18 cellular contexts compared by ENCODE assay signal in the genomic region with DNA sequence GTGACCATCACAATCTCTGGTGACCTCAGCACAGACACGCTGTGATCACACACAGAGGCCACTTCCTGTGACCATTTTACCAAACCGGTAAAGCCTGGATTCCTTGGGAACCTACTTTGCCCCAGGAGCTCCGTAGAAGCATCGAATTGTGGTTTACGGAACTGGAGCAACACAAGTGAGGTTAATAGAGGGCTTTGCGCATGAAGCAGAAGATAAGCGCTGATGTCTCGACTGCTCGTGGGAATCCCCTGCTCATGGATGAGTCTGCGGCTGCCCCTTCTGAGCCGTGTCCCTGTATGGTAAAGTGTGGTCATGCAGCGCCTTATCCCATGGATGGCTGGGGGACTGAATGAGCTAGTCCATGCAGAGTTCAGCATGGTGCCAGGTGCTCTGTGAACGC. TPM values are rescaled to one million over a fixed set of nuclear protein-coding genes. Genes with fewer than 3 reads are reported as not detected.
DNase-seq lines count a peak whose midpoint lies in the region; ATAC-seq and TF ChIP-seq lines count a peak whose summit lies in the region.
"Had no signal": no experiment of that assay in that cellular context is flagged by ENCODE, and none has a peak within 500 bp of the region (broad histone marks: within the 10 kb centered on the region; RNA-seq: fewer than 3 reads in every experiment).

No MANE protein-coding gene starts in this region.

- H2AFZ ChIP-seq in neural progenitor cell (replicated peaks): no peak overlapping the region

- DNase-seq in Right ventricle myocardium inferior (ENCODE audit: missing footprints) (peak; percentile 54), left ventricle myocardium inferior (no peak), ascending aorta (ENCODE audit: low spot score in 2 of 2) (peak in 1 of 2 donors; percentile 24), neural progenitor cell (ENCODE audit: low spot score) (no peak), type B pancreatic cell (ENCODE audit: extremely low spot score, unreplicated experiment) (peak; percentile 52), NOMO-1 (lab: John Stamatoyannopoulos, UW; ENCODE audit: unreplicated experiment in 2 of 2) (no peak)
- DNase-seq: GF-D8, GOT3, HFFc6, Karpas-422, MG63, NCI-H1092, NCI-H146, NCI-H2081, NCI-H748 treated with DMSO at 0.1 percent for 48 hours, PC-3 had no signal

- H3K27ac ChIP-seq in left ventricle myocardium inferior (replicated peaks) (no peak overlapping the region), ascending aorta (peak overlapping the region; percentile 98 to 99), neural progenitor cell (no peak overlapping the region)
- H3K27ac ChIP-seq: C4-2B had no signal

- no peaks in the 10 kb centered on the region for H3K79me2 ChIP-seq in neural progenitor cell (ENCODE audit: low read depth)

- H3K9me3 ChIP-seq in left ventricle myocardium inferior (replicated peaks): no peaks in the 10 kb centered on the region
- no peaks in the 10 kb centered on the region for H3K9me3 ChIP-seq in ascending aorta
- no peaks in the 10 kb centered on the region for H3K9me3 ChIP-seq in neural progenitor cell (ENCODE audit: low read depth)
- H3K9me3 ChIP-seq: MG63 had no signal

- H3K4me3 ChIP-seq in left ventricle myocardium inferior (no peak overlapping the region), ascending aorta (no peak overlapping the region), neural progenitor cell (no peak overlapping the region)
- H3K4me3 ChIP-seq: MG63 had no signal

- H3K9me3 Mint-ChIP-seq in neural progenitor cell (no peaks in the 10 kb centered on the region), type B pancreatic cell (no peaks in the 10 kb centered on the region)

- H3K4me1 Mint-ChIP-seq in neural progenitor cell: peaks cover 23% of the 10 kb centered on the region
- no peaks in the 10 kb centered on the region for H3K4me1 Mint-ChIP-seq in type B pancreatic cell (ENCODE audit: unreplicated experiment)

- intact Hi-C loops in Right ventricle myocardium inferior (cut with DNase I): no loop called here
- intact Hi-C loops in left ventricle myocardium inferior (cut with micrococcal nuclease): no loop called here
- intact Hi-C loops in ascending aorta (cut with DNase I): loop anchor here (10.0 kb wide), 1 partner anchor 266 kb away; a partner anchor contains a TSS

- H3K27me3 ChIP-seq in left ventricle myocardium inferior (ENCODE audit: low read depth) (no peaks in the 10 kb centered on the region), ascending aorta (no peaks in the 10 kb centered on the region), neural progenitor cell (no peaks in the 10 kb centered on the region)
- H3K27me3 ChIP-seq: MG63 had no signal

- H3K4me3 Mint-ChIP-seq in neural progenitor cell (no peak overlapping the region), type B pancreatic cell (no peak overlapping the region)
- H3K4me3 Mint-ChIP-seq: HFFc6 had no signal

- TF ChIP-seq CTCF in left ventricle myocardium inferior (IDR thresholded peaks at IDR 0.05; ENCODE audit: borderline replicate concordance): no peak
- TF ChIP-seq CTCF in ascending aorta (IDR thresholded peaks at IDR 0.05): no peak
- TF ChIP-seq CTCF in neural progenitor cell (IDR thresholded peaks at IDR 0.05): no peak
- no peak for TF ChIP-seq CTCF in type B pancreatic cell (conservative IDR thresholded peaks at IDR 0.05)

- peaks cover 5% of the 10 kb centered on the region for H3K27me3 Mint-ChIP-seq in neural progenitor cell (ENCODE audit: insufficient read depth, low read depth)
- no peaks in the 10 kb centered on the region for H3K27me3 Mint-ChIP-seq in type B pancreatic cell

- no peaks in the 10 kb centered on the region for H3K36me3 Mint-ChIP-seq in neural progenitor cell
- H3K36me3 Mint-ChIP-seq in type B pancreatic cell: no peaks in the 10 kb centered on the region

- H3K27ac Mint-ChIP-seq in neural progenitor cell (peak overlapping the region; percentile 87), type B pancreatic cell (no peak overlapping the region)
- H3K27ac Mint-ChIP-seq: HFFc6 had no signal

- H3K9ac ChIP-seq in neural progenitor cell: no peak overlapping the region

- no peaks in the 10 kb centered on the region for H3F3A ChIP-seq in neural progenitor cell (ENCODE audit: low read depth)

- no peak overlapping the region for H3K4me2 ChIP-seq in neural progenitor cell

- no peaks in the 10 kb centered on the region for H4K20me1 ChIP-seq in neural progenitor cell (ENCODE audit: low read depth)

- H3K36me3 ChIP-seq in left ventricle myocardium inferior: no peaks in the 10 kb centered on the region
- no peaks in the 10 kb centered on the region for H3K36me3 ChIP-seq in ascending aorta
- H3K36me3 ChIP-seq in neural progenitor cell: no peaks in the 10 kb centered on the region
- H3K36me3 ChIP-seq: MG63 had no signal

- ATAC-seq in Right ventricle myocardium inferior: no peak
- no peak for ATAC-seq in HG02973 (IDR thresholded peaks at IDR 0.05; ENCODE audit: unreplicated experiment)
- ATAC-seq: PC-3 had no signal

- H3K4me1 ChIP-seq in left ventricle myocardium inferior: peaks cover 55% of the 10 kb centered on the region
- peaks cover 24 to 41% of the 10 kb centered on the region in 2 donors for H3K4me1 ChIP-seq in ascending aorta
- H3K4me1 ChIP-seq in neural progenitor cell: no peaks in the 10 kb centered on the region

RNA-seq across cellular contexts. Expression of a gene that starts 53.6 kb away (rescaled TPM):
- 17.0 TPM for total RNA-seq in Right ventricle myocardium inferior
- total RNA-seq in left ventricle myocardium inferior: 17.5 TPM
- total RNA-seq in ascending aorta: 17.8 TPM
- total RNA-seq in neural progenitor cell (ENCODE audit: low replicate concordance): 0.92 and 3.1 TPM in 2 replicates
- total RNA-seq in type B pancreatic cell (ENCODE audit: low replicate concordance): 0.12 and 0.31 TPM in 2 replicates
- total RNA-seq: HFFc6, PC-3 had no signal

Comparison
In these comparisons a context has a peak if more than half of its experiments do, and no peak if none do; other contexts are left out.
1. DNase-seq: peak in Right ventricle myocardium inferior (single experiment) and type B pancreatic cell (single experiment); none in left ventricle myocardium inferior (single experiment), neural progenitor cell (single experiment) and NOMO-1 (0 of 2).
2. H3K27ac ChIP-seq: peak in ascending aorta (2 of 2); none in left ventricle myocardium inferior (single experiment) and neural progenitor cell (single experiment).